Comparison of ENCODE assay signal across 9 cellular contexts in the genomic region with DNA sequence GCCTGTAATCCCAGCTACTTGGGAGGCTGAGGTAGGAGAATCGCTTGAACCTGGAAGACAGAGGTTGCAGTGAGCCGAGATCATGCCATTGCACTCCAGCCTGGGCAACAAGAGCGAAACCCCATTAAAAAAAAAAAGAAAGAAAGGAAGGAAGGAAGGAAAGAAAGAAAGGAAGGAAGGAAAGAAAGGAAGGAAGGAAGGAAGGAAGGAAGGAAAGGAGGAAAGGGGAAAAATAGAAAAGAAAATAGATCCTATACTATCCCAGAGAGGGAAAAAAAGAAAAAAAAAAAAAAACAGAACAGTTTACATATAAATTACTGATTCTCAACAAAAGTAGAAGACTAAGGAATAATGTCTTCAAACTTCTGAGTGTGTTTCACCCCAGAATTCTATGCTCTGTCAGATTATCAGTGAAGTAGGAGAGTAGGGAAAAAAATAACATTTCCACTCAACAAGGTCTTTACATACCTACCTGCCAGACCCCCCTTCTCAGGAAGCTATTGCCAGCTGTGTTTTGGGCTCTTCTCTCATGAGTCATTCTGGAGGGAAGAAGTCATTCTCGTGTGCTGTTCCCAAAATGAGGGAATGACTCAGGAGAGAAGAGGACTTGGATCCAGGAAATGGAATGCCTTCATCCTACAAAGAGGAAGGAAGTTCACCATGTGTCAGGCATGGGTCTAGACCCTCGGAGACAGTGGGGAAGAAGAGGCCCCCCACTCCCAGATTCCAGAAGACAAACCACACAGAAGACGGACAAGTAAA. TPM values are rescaled to one million over a fixed set of nuclear protein-coding genes. Genes with fewer than 3 reads are reported as not detected.
DNase-seq lines count a peak whose midpoint lies in the region; ATAC-seq and TF ChIP-seq lines count a peak whose summit lies in the region.
"Had no signal": no experiment of that assay in that cellular context is flagged by ENCODE, and none has a peak within 500 bp of the region (broad histone marks: within the 10 kb centered on the region; RNA-seq: fewer than 3 reads in every experiment).

No MANE protein-coding gene starts in this region.

- ATAC-seq in body of pancreas = no peak
- ATAC-seq in HG02798 (IDR thresholded peaks at IDR 0.05; ENCODE audit: poor library complexity, unreplicated experiment) = no peak
- ATAC-seq in activated CD4-positive, CD25-positive, alpha-beta regulatory T cell treated with anti-CD3 and anti-CD28 coated beads, Interleukin-2, amount 50 U/mL, for 24 hours = no peak

- H3K4me2 ChIP-seq in mesenchymal stem cell (ENCODE audit: low read length, poor library complexity, severe bottlenecking) = no peak overlapping the region

- H3K27me3 ChIP-seq in CD4-positive, alpha-beta memory T cell (ENCODE audit: insufficient read depth, low read length) = no peaks in the 10 kb centered on the region
- no peaks in the 10 kb centered on the region for H3K27me3 ChIP-seq in mesenchymal stem cell (ENCODE audit: control insufficient read depth in 1 of 2, insufficient read depth in 1 of 2, low read length in 2 of 2)
- H3K27me3 ChIP-seq in body of pancreas = no peaks in the 10 kb centered on the region

- peaks cover 48% of the 10 kb centered on the region for H3K36me3 ChIP-seq in CD4-positive, alpha-beta memory T cell (ENCODE audit: insufficient read depth, low read length)
- H3K36me3 ChIP-seq in mesenchymal stem cell (ENCODE audit: control insufficient read depth in 1 of 2, insufficient read depth in 2 of 2, low read depth in 1 of 2, low read length in 2 of 2) (peaks cover 11 to 27% of the 10 kb centered on the region in 2 experiments), body of pancreas (replicated peaks in 1 of 2; ENCODE audit: insufficient read depth in 1 of 2, low read depth in 2 of 2) (no peaks in the 10 kb centered on the region)

- CTCF ChIA-PET in CD4-positive, alpha-beta memory T cell (lab: Charles Lee; ENCODE audit: partially characterized antibody) = interaction anchor here (1.0 kb wide), 1 partner anchor 11 kb away, joined by 4 read pairs; no protein-coding TSS in a partner anchor

- peak overlapping the region; percentile 15 for H2AK5ac ChIP-seq in mesenchymal stem cell (ENCODE audit: low read length, severe bottlenecking)

- POLR2A ChIA-PET in CD4-positive, alpha-beta memory T cell (lab: Charles Lee; ENCODE audit: partially characterized antibody) = interaction anchor here (1.7 kb wide), 1 partner anchor 20 kb away, joined by 4 read pairs; a partner anchor contains a TSS

- TF ChIP-seq POLR2A in body of pancreas (IDR thresholded peaks at IDR 0.05) = no peak

- peak overlapping the region in 1 of 2 experiments; percentile 47 for H3K4ac ChIP-seq in mesenchymal stem cell (ENCODE audit: low read depth in 1 of 2, low read length in 2 of 2)

- H3K9me3 Mint-ChIP-seq in CD4-positive, alpha-beta memory T cell = peaks cover 0 to 1% (median 0%) of the 10 kb centered on the region in 8 donors

- H3K27ac Mint-ChIP-seq in CD4-positive, alpha-beta memory T cell = peak overlapping the region in 6 of 7 donors; percentile 42 to 95 (median 72)

- no peak overlapping the region for H4K8ac ChIP-seq in mesenchymal stem cell (ENCODE audit: low read length)

- peaks cover 45 to 50% of the 10 kb centered on the region in 2 donors for H3K36me3 Mint-ChIP-seq in CD4-positive, alpha-beta memory T cell

- no peak overlapping the region for H3K14ac ChIP-seq in mesenchymal stem cell (ENCODE audit: low read length in 2 of 2)

- H3K23ac ChIP-seq in mesenchymal stem cell (ENCODE audit: low read length in 2 of 2) = no peak overlapping the region

- H3K4me1 Mint-ChIP-seq in CD4-positive, alpha-beta memory T cell = peaks cover 21 to 51% (median 32%) of the 10 kb centered on the region in 4 donors

- WGBS in mesenchymal stem cell = 74% methylated on average over 4 of the region's 6 CpGs
- 74% methylated on average over 6 of the region's 6 CpGs for WGBS in body of pancreas, 2 donors

- no peak overlapping the region for H3K4me3 ChIP-seq in CD4-positive, alpha-beta memory T cell (ENCODE audit: low read length in 2 of 2)
- H3K4me3 ChIP-seq in astrocyte of the cerebellum (ENCODE audit: low read depth, low read length) = no peak overlapping the region
- no peak overlapping the region for H3K4me3 ChIP-seq in mesenchymal stem cell (ENCODE audit: insufficient read depth in 1 of 2, low read depth in 1 of 2, low read length in 2 of 2)
- no peak overlapping the region for H3K4me3 ChIP-seq in body of pancreas

- no peak overlapping the region for H3K9ac ChIP-seq in mesenchymal stem cell (ENCODE audit: low read length)

- H2AFZ ChIP-seq in mesenchymal stem cell (ENCODE audit: low read depth, low read length) = no peak overlapping the region

- no peaks in the 10 kb centered on the region for H3K27me3 Mint-ChIP-seq in CD4-positive, alpha-beta memory T cell

- TF ChIP-seq CTCF in astrocyte of the cerebellum (IDR thresholded peaks at IDR 0.05; ENCODE audit: low read depth, low read length, missing control alignments) (no peak), body of pancreas (IDR thresholded peaks at IDR 0.05) (no peak)

- no peaks in the 10 kb centered on the region for H3K9me3 ChIP-seq in CD4-positive, alpha-beta memory T cell (ENCODE audit: control insufficient read depth in 1 of 2, low read length in 2 of 2)
- H3K9me3 ChIP-seq in mesenchymal stem cell (ENCODE audit: control insufficient read depth, low read length) = no peaks in the 10 kb centered on the region
- H3K9me3 ChIP-seq in body of pancreas = no peaks in the 10 kb centered on the region

- H2BK120ac ChIP-seq in mesenchymal stem cell (ENCODE audit: low read depth, low read length) = no peak overlapping the region

- H4K91ac ChIP-seq in mesenchymal stem cell (ENCODE audit: low read length) = no peak overlapping the region

- peaks cover 40% of the 10 kb centered on the region for H3K4me1 ChIP-seq in CD4-positive, alpha-beta memory T cell (ENCODE audit: insufficient read depth, low read length)
- peaks cover 21% of the 10 kb centered on the region for H3K4me1 ChIP-seq in mesenchymal stem cell (ENCODE audit: control insufficient read depth, insufficient read depth, low read depth, low read length)
- H3K4me1 ChIP-seq in body of pancreas = no peaks in the 10 kb centered on the region

- peaks cover 6% of the 10 kb centered on the region for H3K79me1 ChIP-seq in mesenchymal stem cell (replicated peaks; ENCODE audit: low read length, poor library complexity, severe bottlenecking)

- no peak overlapping the region for H3K27ac ChIP-seq in CD4-positive, alpha-beta memory T cell (ENCODE audit: low read depth, low read length)
- peak overlapping the region; percentile 64 for H3K27ac ChIP-seq in mesenchymal stem cell (ENCODE audit: low read length, poor library complexity, severe bottlenecking)
- no peak overlapping the region for H3K27ac ChIP-seq in body of pancreas

- intact Hi-C loops in CD4-positive, alpha-beta memory T cell (cut with micrococcal nuclease) = no loop called here
- intact Hi-C loops in body of pancreas (cut with DNase I) = no loop called here

- H2BK12ac ChIP-seq in mesenchymal stem cell (ENCODE audit: low read length in 2 of 2) = peak overlapping the region in 1 of 2 experiments; percentile 32

- no peak overlapping the region for H2BK5ac ChIP-seq in mesenchymal stem cell (ENCODE audit: low read depth, low read length, poor library complexity, severe bottlenecking)

- no peak overlapping the region for H3K4me3 Mint-ChIP-seq in CD4-positive, alpha-beta memory T cell

- H3K18ac ChIP-seq in mesenchymal stem cell (ENCODE audit: low read depth in 1 of 2, low read length in 2 of 2) = peak overlapping the region; percentile 41 to 50

- in situ Hi-C loops in astrocyte of the cerebellum (cut with HindIII; ENCODE audit: low sequenced_read_pairs) = no loop called here

- no peak for DNase-seq in CD4-positive, alpha-beta memory T cell
- DNase-seq in HS-5 (ENCODE audit: low read depth) (peak; percentile 81), astrocyte of the cerebellum (ENCODE audit: low read depth) (peak; percentile 60), mesenchymal stem cell (peak; percentile 87), body of pancreas (no peak), NK-92 (lab: John Stamatoyannopoulos, UW; ENCODE audit: unreplicated experiment) (no peak)
- DNase-seq: GDM1 had no signal

- H2BK15ac ChIP-seq in mesenchymal stem cell (ENCODE audit: low read depth, poor library complexity, severe bottlenecking) = no peak overlapping the region

RNA-seq across cellular contexts. Expression of a gene that starts 20.9 kb away (rescaled TPM):
- total RNA-seq in CD4-positive, alpha-beta memory T cell = 100 to 1,000 TPM; 115 to 122 TPM
- polyA plus RNA-seq in CD4-positive, alpha-beta memory T cell = 100 to 1,000 TPM; 153 to 187 TPM
- 310 TPM for polyA plus RNA-seq in mesenchymal stem cell (2013, experiment 1 of 2)
- 307 TPM for polyA plus RNA-seq in mesenchymal stem cell (2013, experiment 2 of 2)
- 10 to 100 TPM; 13.2 to 21.3 TPM for total RNA-seq in body of pancreas

Comparison
In these comparisons a context has a peak if more than half of its experiments do, and no peak if none do; other contexts are left out.
1. DNase-seq: peak in HS-5 (single experiment), astrocyte of the cerebellum (single experiment) and mesenchymal stem cell (single experiment); none in CD4-positive, alpha-beta memory T cell (0 of 5), body of pancreas (0 of 4) and NK-92 (single experiment).
2. RNA of a gene that starts 20.9 kb away (total RNA-seq): 115 to 122 TPM in CD4-positive, alpha-beta memory T cell; 13.2 to 21.3 TPM in body of pancreas; every median in the first group is over 4 times any median in the second.